Comparison of ENCODE assay signal across 29 cellular contexts in genomic region chr1:150121236-150121862, GRCh38. TPM values are rescaled to one million over a fixed set of nuclear protein-coding genes. Genes with fewer than 3 reads are reported as not detected.
DNase-seq lines count a peak whose midpoint lies in the region; ATAC-seq, FAIRE-seq and TF ChIP-seq lines count a peak whose summit lies in the region.
"Had no signal": no experiment of that assay in that cellular context is flagged by ENCODE, and none has a peak within 500 bp of the region (broad histone marks: within the 10 kb centered on the region; RNA-seq: fewer than 3 reads in every experiment).

No MANE protein-coding gene starts in this region.

- peaks cover 10% of the 10 kb centered on the region for H3K4me1 ChIP-seq in A549
- no peaks in the 10 kb centered on the region for H3K4me1 ChIP-seq in lower lobe of right lung
- H3K4me1 ChIP-seq: right lobe of liver had no signal

- no peaks in the 10 kb centered on the region for H3K9me3 Mint-ChIP-seq in activated T-helper 17 cell treated with anti-CD3 and anti-CD28 coated beads, Interleukin-2, amount 50 U/mL, for 72 hours
- H3K9me3 Mint-ChIP-seq in activated T-helper 1 cell treated with anti-CD3 and anti-CD28 coated beads, Interleukin-12 subunit alpha, Interleukin-12 subunit beta, Interleukin-2, Interleukin-4 antibody, amounts not matched to agents 30 ng/mL and 10 ng/mL and 1 ng/mL, durations not matched to agents 14 hours and 24 hours and 36 hours: no peaks in the 10 kb centered on the region
- H3K9me3 Mint-ChIP-seq: activated naive CD8-positive, alpha-beta T cell treated with anti-CD3 and anti-CD28 coated beads, Interleukin-2, amount 50 U/mL, for 24 hours; brain; stimulated activated naive CD8-positive, alpha-beta T cell treated with anti-CD3 and anti-CD28 coated beads, Interleukin-15, Interleukin-2, amounts not matched to agents 100 ng/mL and 50 ng/mL, for 24 hours had no signal

- peak overlapping the region; percentile 17 for H3K4me3 Mint-ChIP-seq in activated T-helper 17 cell treated with anti-CD3 and anti-CD28 coated beads, Interleukin-2, amount 50 U/mL, for 72 hours
- H3K4me3 Mint-ChIP-seq in activated T-helper 1 cell treated with anti-CD3 and anti-CD28 coated beads, Interleukin-12 subunit alpha, Interleukin-12 subunit beta, Interleukin-2, Interleukin-4 antibody, amounts not matched to agents 30 ng/mL and 10 ng/mL and 1 ng/mL, durations not matched to agents 14 hours and 24 hours and 36 hours: no peak overlapping the region
- H3K4me3 Mint-ChIP-seq: activated naive CD8-positive, alpha-beta T cell treated with anti-CD3 and anti-CD28 coated beads, Interleukin-2, amount 50 U/mL, for 24 hours; brain; stimulated activated naive CD8-positive, alpha-beta T cell treated with anti-CD3 and anti-CD28 coated beads, Interleukin-15, Interleukin-2, amounts not matched to agents 100 ng/mL and 50 ng/mL, for 24 hours had no signal

- no peaks in the 10 kb centered on the region for H3K36me3 Mint-ChIP-seq in activated T-helper 17 cell treated with anti-CD3 and anti-CD28 coated beads, Interleukin-2, amount 50 U/mL, for 72 hours (ENCODE audit: low read depth)
- peaks cover 3% of the 10 kb centered on the region for H3K36me3 Mint-ChIP-seq in activated T-helper 1 cell treated with anti-CD3 and anti-CD28 coated beads, Interleukin-12 subunit alpha, Interleukin-12 subunit beta, Interleukin-2, Interleukin-4 antibody, amounts not matched to agents 30 ng/mL and 10 ng/mL and 1 ng/mL, durations not matched to agents 14 hours and 24 hours and 36 hours (ENCODE audit: low read depth)

- peak overlapping the region; percentile 21; the same call in 1 of the 3 replicates for H3K4me2 ChIP-seq in A549

- FAIRE-seq in A549 (lab: Jason Lieb, UNC): no peak
- FAIRE-seq: colon, H1 had no signal

- TF ChIP-seq EP300 in A549 (IDR thresholded peaks at IDR 0.05): no peak

- H3K27ac Mint-ChIP-seq in activated T-helper 17 cell treated with anti-CD3 and anti-CD28 coated beads, Interleukin-2, amount 50 U/mL, for 72 hours: peak overlapping the region; percentile 39
- no peak overlapping the region for H3K27ac Mint-ChIP-seq in activated T-helper 1 cell treated with anti-CD3 and anti-CD28 coated beads, Interleukin-12 subunit alpha, Interleukin-12 subunit beta, Interleukin-2, Interleukin-4 antibody, amounts not matched to agents 30 ng/mL and 10 ng/mL and 1 ng/mL, durations not matched to agents 14 hours and 24 hours and 36 hours
- H3K27ac Mint-ChIP-seq: activated naive CD8-positive, alpha-beta T cell treated with anti-CD3 and anti-CD28 coated beads, Interleukin-2, amount 50 U/mL, for 24 hours; brain; stimulated activated naive CD8-positive, alpha-beta T cell treated with anti-CD3 and anti-CD28 coated beads, Interleukin-15, Interleukin-2, amounts not matched to agents 100 ng/mL and 50 ng/mL, for 24 hours had no signal

- H3K4me3 ChIP-seq in A549 (no peak overlapping the region), lower lobe of right lung (no peak overlapping the region)
- H3K4me3 ChIP-seq: right lobe of liver had no signal

- CTCF ChIA-PET in A549 (lab: Yijun Ruan, JAX): interaction anchor here (0.6 to 1.2 kb wide), 3 partner anchors 32 to 66 kb away, joined by 3 read pairs; no protein-coding TSS in a partner anchor

- no peaks in the 10 kb centered on the region for H3K36me3 ChIP-seq in lower lobe of right lung
- H3K36me3 ChIP-seq: right lobe of liver had no signal

- no peak overlapping the region for H3K27ac ChIP-seq in A549
- H3K27ac ChIP-seq in lower lobe of right lung: no peak overlapping the region
- H3K27ac ChIP-seq: right lobe of liver had no signal

- no peak for TF ChIP-seq CTCF in A549 (IDR thresholded peaks at IDR 0.05)
- TF ChIP-seq CTCF in lower lobe of right lung (IDR thresholded peaks at IDR 0.05): no peak

- ATAC-seq in A549 (peak in 1 of 2 experiments; percentile 58; a peak in 3 of 6 replicates), lower lobe of right lung (no peak)
- ATAC-seq in activated T-helper 17 cell treated with anti-CD3 and anti-CD28 coated beads, Interleukin-2, amount 50 U/mL, for 72 hours (replicated peaks): peak; percentile 42
- ATAC-seq: activated naive CD8-positive, alpha-beta T cell treated with anti-CD3 and anti-CD28 coated beads, Interleukin-2, amount 50 U/mL, for 24 hours; right lobe of liver had no signal

- H3K27me3 ChIP-seq in lower lobe of right lung (ENCODE audit: low read depth): no peaks in the 10 kb centered on the region
- H3K27me3 ChIP-seq: right lobe of liver had no signal

- no peak for DNase-seq in A549 (ENCODE audit: low read depth in 1 of 2, low spot score in 1 of 2)
- peak; percentile 41 for DNase-seq in HCEC 1CT
- peak; percentile 10 for DNase-seq in fibroblast of peridontal ligament (ENCODE audit: extremely low read depth)
- DNase-seq in head of caudate nucleus: no peak
- DNase-seq in DMS79 (lab: John Stamatoyannopoulos, UW): no peak
- no peak for DNase-seq in activated T-helper 1 cell treated with anti-CD3 and anti-CD28 coated beads, Interleukin-12 subunit alpha, Interleukin-12 subunit beta, Interleukin-2, Interleukin-4 antibody, amounts not matched to agents 30 ng/mL and 10 ng/mL and 1 ng/mL, durations not matched to agents 14 hours and 24 hours and 36 hours (ENCODE audit: low spot score)
- DNase-seq in lower lobe of right lung: no peak
- DNase-seq: activated CD4-positive, alpha-beta T cell treated with anti-CD3 and anti-CD28 coated beads, Interleukin-2, amount 50 U/mL, for 48 hours; activated CD8-positive, alpha-beta memory T cell treated with anti-CD3 and anti-CD28 coated beads, Interleukin-2, amount 50 U/mL, for 4 hours; activated gamma-delta T cell treated with Interleukin-2 at 50 U/mL for 16 hours; activated naive CD8-positive, alpha-beta T cell treated with anti-CD3 and anti-CD28 coated beads, Interleukin-2, amount 50 U/mL, for 24 hours; DMS 273 treated with DMSO at 0.1 percent for 48 hours; GDM1; kidney glomerular epithelial cell; mammary epithelial cell; NCI-H1092; NCI-H2029 treated with DMSO at 0.1 percent for 48 hours; NCI-H226; NCI-H748 treated with DMSO at 0.1 percent for 48 hours; right lobe of liver; RPMI8226; stimulated activated CD4-positive, alpha-beta T cell treated with anti-CD3 and anti-CD28 coated beads, Interleukin-12 subunit alpha, Interleukin-12 subunit beta, amount 100 ng/mL, for 4 hours; stimulated activated CD4-positive, alpha-beta T cell treated with anti-CD3 and anti-CD28 coated beads, Interleukin-4, amount 100 ng/mL, for 4 hours; T-helper 9 cell had no signal

- no peaks in the 10 kb centered on the region for H3K27me3 Mint-ChIP-seq in activated T-helper 17 cell treated with anti-CD3 and anti-CD28 coated beads, Interleukin-2, amount 50 U/mL, for 72 hours
- no peaks in the 10 kb centered on the region for H3K27me3 Mint-ChIP-seq in activated T-helper 1 cell treated with anti-CD3 and anti-CD28 coated beads, Interleukin-12 subunit alpha, Interleukin-12 subunit beta, Interleukin-2, Interleukin-4 antibody, amounts not matched to agents 30 ng/mL and 10 ng/mL and 1 ng/mL, durations not matched to agents 14 hours and 24 hours and 36 hours (ENCODE audit: insufficient read depth)
- H3K27me3 Mint-ChIP-seq: activated naive CD8-positive, alpha-beta T cell treated with anti-CD3 and anti-CD28 coated beads, Interleukin-2, amount 50 U/mL, for 24 hours; brain; stimulated activated naive CD8-positive, alpha-beta T cell treated with anti-CD3 and anti-CD28 coated beads, Interleukin-15, Interleukin-2, amounts not matched to agents 100 ng/mL and 50 ng/mL, for 24 hours had no signal

- TF ChIP-seq POLR2A in A549 (IDR thresholded peaks at IDR 0.05; ENCODE audit: low read length): no peak

- WGBS in A549 (ENCODE audit: missing lambda C conversion rate): 3% methylated on average over 1 of the region's 1 CpG

- no peak for TF ChIP-seq RAD21 in A549 (conservative IDR thresholded peaks at IDR 0.05 in 1 of 2, IDR thresholded peaks at IDR 0.05 in 1 of 2)

- POLR2A ChIA-PET in A549 (lab: Yijun Ruan, JAX): no interaction called here

- H3K4me1 Mint-ChIP-seq in activated T-helper 17 cell treated with anti-CD3 and anti-CD28 coated beads, Interleukin-2, amount 50 U/mL, for 72 hours: peaks cover 11% of the 10 kb centered on the region
- no peaks in the 10 kb centered on the region for H3K4me1 Mint-ChIP-seq in activated T-helper 1 cell treated with anti-CD3 and anti-CD28 coated beads, Interleukin-12 subunit alpha, Interleukin-12 subunit beta, Interleukin-2, Interleukin-4 antibody, amounts not matched to agents 30 ng/mL and 10 ng/mL and 1 ng/mL, durations not matched to agents 14 hours and 24 hours and 36 hours (ENCODE audit: low read depth)
- H3K4me1 Mint-ChIP-seq: brain had no signal

- no peaks in the 10 kb centered on the region for H3K9me3 ChIP-seq in A549
- no peaks in the 10 kb centered on the region for H3K9me3 ChIP-seq in lower lobe of right lung
- H3K9me3 ChIP-seq: right lobe of liver had no signal

- intact Hi-C loops in head of caudate nucleus (cut with DNase I) (no loop called here), lower lobe of right lung (cut with DNase I) (no loop called here)
- intact Hi-C loops in activated T-helper 1 cell treated with anti-CD3 and anti-CD28 coated beads, Interleukin-12 subunit alpha, Interleukin-12 subunit beta, Interleukin-2, Interleukin-4 antibody, amounts not matched to agents 30 ng/mL and 10 ng/mL and 1 ng/mL, durations not matched to agents 14 hours and 24 hours and 36 hours (cut with micrococcal nuclease): no loop called here

RNA-seq across cellular contexts. Expression of gene PLEKHO1, which starts 28.4 kb away (rescaled TPM):
- polyA plus RNA-seq in A549 (2011; rRNA removed): 2.5 and 2.6 TPM in 2 replicates
- 7.7 and 7.8 TPM in 2 replicates for polyA plus RNA-seq in A549 (2012; cell fraction: cytosol; rRNA removed)
- 10.3 and 11.4 TPM in 2 replicates for polyA plus RNA-seq in A549 (2012; cell fraction: nucleus; rRNA removed)
- 4.1 to 5.5 TPM (median 4.9 TPM) in 3 replicates for polyA plus RNA-seq in A549 (2017; fragmentation: RNase III; extraction: RNeasy Plus Mini Kit Qiagen cat#74134 plus additional on column Dnase treatment)
- 3.4 and 3.9 TPM in 2 replicates for polyA minus RNA-seq in A549 (2011; rRNA and poly(A)+ RNA removed)
- total RNA-seq in activated T-helper 17 cell treated with anti-CD3 and anti-CD28 coated beads, Interleukin-2, amount 50 U/mL, for 72 hours: 10 to 100 TPM; 33.1 to 43.0 TPM
- 27.1 and 35.4 TPM in 2 replicates for total RNA-seq in activated T-helper 1 cell treated with anti-CD3 and anti-CD28 coated beads, Interleukin-12 subunit alpha, Interleukin-12 subunit beta, Interleukin-2, Interleukin-4 antibody, amounts not matched to agents 30 ng/mL and 10 ng/mL and 1 ng/mL, durations not matched to agents 14 hours and 24 hours and 36 hours
- 41.6 TPM for total RNA-seq in lower lobe of right lung

RNA-seq across cellular contexts. Expression of gene VPS45, which starts 53.8 kb away (rescaled TPM):
- 45.0 and 49.7 TPM in 2 replicates for polyA plus RNA-seq in A549 (2011; rRNA removed)
- polyA plus RNA-seq in A549 (2012; cell fraction: cytosol; rRNA removed): 14.4 and 14.9 TPM in 2 replicates
- 11.1 and 17.2 TPM in 2 replicates for polyA plus RNA-seq in A549 (2012; cell fraction: nucleus; rRNA removed)
- 22.1 to 26.5 TPM (median 22.6 TPM) in 3 replicates for polyA plus RNA-seq in A549 (2017; fragmentation: RNase III; extraction: RNeasy Plus Mini Kit Qiagen cat#74134 plus additional on column Dnase treatment)
- polyA minus RNA-seq in A549 (2011; rRNA and poly(A)+ RNA removed): 17.0 and 17.9 TPM in 2 replicates
- 10 to 100 TPM; 24.7 to 26.9 TPM for total RNA-seq in activated T-helper 17 cell treated with anti-CD3 and anti-CD28 coated beads, Interleukin-2, amount 50 U/mL, for 72 hours
- total RNA-seq in activated T-helper 1 cell treated with anti-CD3 and anti-CD28 coated beads, Interleukin-12 subunit alpha, Interleukin-12 subunit beta, Interleukin-2, Interleukin-4 antibody, amounts not matched to agents 30 ng/mL and 10 ng/mL and 1 ng/mL, durations not matched to agents 14 hours and 24 hours and 36 hours: 25.9 and 30.2 TPM in 2 replicates
- total RNA-seq in lower lobe of right lung: 36.1 TPM

Comparison
In these comparisons a context has a peak if more than half of its experiments do, and no peak if none do; other contexts are left out.
1. DNase-seq: peak in HCEC 1CT (single experiment) and fibroblast of peridontal ligament (single experiment); none in A549 (0 of 2), head of caudate nucleus (0 of 42), DMS79 (single experiment), activated T-helper 1 cell treated with anti-CD3 and anti-CD28 coated beads, Interleukin-12 subunit alpha, Interleukin-12 subunit beta, Interleukin-2, Interleukin-4 antibody, amounts not matched to agents 30 ng/mL and 10 ng/mL and 1 ng/mL, durations not matched to agents 14 hours and 24 hours and 36 hours (single experiment) and lower lobe of right lung (single experiment).